27 cellular contexts compared by ENCODE assay signal in genomic region chr5:94461131-94461530, GRCh38.
"Had no signal": no experiment of that assay in that cellular context is flagged by ENCODE, and none has a peak within 500 bp of the region (broad histone marks: within the 10 kb centered on the region; RNA-seq: fewer than 3 reads in every experiment).

No MANE protein-coding gene starts in this region.

- H3K36me3 ChIP-seq: brain microvascular endothelial cell, gastrocnemius medialis, WERI-Rb-1 had no signal

- H3K27ac ChIP-seq: brain microvascular endothelial cell, coronary artery, dorsolateral prefrontal cortex, gastrocnemius medialis, heart left ventricle, WERI-Rb-1 had no signal

- ATAC-seq: activated CD4-positive, CD25-positive, alpha-beta regulatory T cell treated with anti-CD3 and anti-CD28 coated beads, Interleukin-2, amount 50 U/mL, for 24 hours; activated CD8-positive, alpha-beta T cell treated with anti-CD3 and anti-CD28 coated beads for 36 hours; activated T-cell treated with anti-CD3 and anti-CD28 coated beads, Interleukin-2, amount 50 U/mL, for 4 hours; activated T-helper 17 cell treated with anti-CD3 and anti-CD28 coated beads, Interleukin-2, amount 50 U/mL, for 72 hours; esophagus mucosa; gastrocnemius medialis; heart left ventricle had no signal

- H3K4me3 ChIP-seq: coronary artery, dorsolateral prefrontal cortex, gastrocnemius medialis, heart left ventricle had no signal

- DNase-seq: activated B cell treated with CpG ODN at 0.5 μM for 24 hours; activated CD4-positive, alpha-beta T cell treated with anti-CD3 and anti-CD28 coated beads for 48 hours; activated CD4-positive, alpha-beta T cell treated with anti-CD3 and anti-CD28 coated beads, Interleukin-2, amount 50 U/mL, for 1 hour; activated CD4-positive, alpha-beta T cell treated with anti-CD3 and anti-CD28 coated beads, Interleukin-2, amount 50 U/mL, for 48 hours; activated CD8-positive, alpha-beta memory T cell treated with anti-CD3 and anti-CD28 coated beads for 24 hours; activated CD8-positive, alpha-beta T cell treated with anti-CD3 and anti-CD28 coated beads for 36 hours; activated effector memory CD4-positive, alpha-beta T cell treated with Interleukin-2 at 50 U/mL for 16 hours; activated gamma-delta T cell treated with Interleukin-2 at 50 U/mL for 16 hours; activated naive CD4-positive, alpha-beta T cell treated with anti-CD3 and anti-CD28 coated beads, Interleukin-2, amount 50 U/mL, for 16 hours; activated naive CD4-positive, alpha-beta T cell treated with Interleukin-2 at 50 U/mL for 16 hours; activated T-cell treated with anti-CD3 and anti-CD28 coated beads, Interleukin-2, amount 50 U/mL, for 4 hours; amniotic stem cell; anterior cingulate cortex; brain microvascular endothelial cell; dorsolateral prefrontal cortex; effector memory CD4-positive, alpha-beta T cell; endodermal cell; foreskin fibroblast; gastrocnemius medialis; glutamatergic neuron; heart left ventricle; T1000; WERI-Rb-1 had no signal

- H3K4me1 ChIP-seq: gastrocnemius medialis, heart left ventricle had no signal

- H3K27me3 ChIP-seq: brain microvascular endothelial cell, dorsolateral prefrontal cortex, gastrocnemius medialis, heart left ventricle had no signal

- H3K9me3 ChIP-seq: gastrocnemius medialis, heart left ventricle had no signal
